In genomic region chrX:97310373-97310772, GRCh38 we compare ENCODE assay signal across 17 cellular contexts.
A peak's percentile ranks its signal among the peaks of the same experiment; 100 is the strongest.
DNase-seq lines count a peak whose midpoint lies in the region; ATAC-seq and TF ChIP-seq lines count a peak whose summit lies in the region.
"Had no signal": no experiment of that assay in that cellular context is flagged by ENCODE, and none has a peak within 500 bp of the region (broad histone marks: within the 10 kb centered on the region; RNA-seq: fewer than 3 reads in every experiment).

No MANE protein-coding gene starts in this region.

- peak; percentile 68 for DNase-seq in ELR (ENCODE audit: low read depth)
- DNase-seq in SJCRH30, result peak; percentile 10 to 28
- DNase-seq in foreskin keratinocyte, result peak; percentile 24 to 68
- DNase-seq in mesothelial cell of epicardium (ENCODE audit: low spot score in 2 of 2, unreplicated experiment in 2 of 2), result peak in 1 of 2 experiments; percentile 45
- no peak for DNase-seq in brain microvascular endothelial cell
- no peak for DNase-seq in NCI-H2196 (lab: John Stamatoyannopoulos, UW; ENCODE audit: unreplicated experiment)
- no peak for DNase-seq in SKM-1 (lab: John Stamatoyannopoulos, UW; ENCODE audit: unreplicated experiment)
- DNase-seq: activated CD4-positive, alpha-beta T cell treated with anti-CD3 and anti-CD28 coated beads for 36 hours; activated T-cell treated with anti-CD3 and anti-CD28 coated beads, Interleukin-2, amount 50 U/mL, for 24 hours; AML-193; cortex of kidney; DMS153; HCEC 1CT; NCI-H1436; NCI-H526; posterior cingulate gyrus had no signal

- H3K4me3 ChIP-seq in SJCRH30 (no peak overlapping the region), brain microvascular endothelial cell (ENCODE audit: low read depth, low read length) (no peak overlapping the region)

- H3K4me1 Mint-ChIP-seq in mesothelial cell of epicardium, result peaks cover 37% of the 10 kb centered on the region

- no peak overlapping the region for H3K27ac ChIP-seq in SJCRH30
- H3K27ac ChIP-seq in foreskin keratinocyte, result no peak overlapping the region
- H3K27ac ChIP-seq in brain microvascular endothelial cell, result no peak overlapping the region

- H3K9me3 ChIP-seq in SJCRH30 (replicated peaks), result no peaks in the 10 kb centered on the region

- in situ Hi-C loops in brain microvascular endothelial cell (cut with HindIII; ENCODE audit: low pct_ligation_motif_present, low sequenced_read_pairs), result no loop called here

- H3K9me3 Mint-ChIP-seq in mesothelial cell of epicardium, result no peaks in the 10 kb centered on the region
- H3K9me3 Mint-ChIP-seq: activated T-cell treated with anti-CD3 and anti-CD28 coated beads, Interleukin-2, amount 50 U/mL, for 24 hours had no signal

- peak overlapping the region; percentile 25 for H3K4me3 Mint-ChIP-seq in mesothelial cell of epicardium
- H3K4me3 Mint-ChIP-seq: activated CD4-positive, alpha-beta T cell treated with anti-CD3 and anti-CD28 coated beads for 36 hours; activated T-cell treated with anti-CD3 and anti-CD28 coated beads, Interleukin-2, amount 50 U/mL, for 24 hours had no signal

- peak; percentile 55 for ATAC-seq in foreskin keratinocyte
- ATAC-seq in GM19397 (IDR thresholded peaks at IDR 0.05; ENCODE audit: unreplicated experiment), result no peak
- ATAC-seq: activated CD4-positive, alpha-beta T cell treated with anti-CD3 and anti-CD28 coated beads for 36 hours had no signal

- H3K27me3 ChIP-seq in SJCRH30, result no peaks in the 10 kb centered on the region
- H3K27me3 ChIP-seq in foreskin keratinocyte, result no peaks in the 10 kb centered on the region
- H3K27me3 ChIP-seq in brain microvascular endothelial cell (replicated peaks), result no peaks in the 10 kb centered on the region

- H3K36me3 ChIP-seq in SJCRH30 (no peaks in the 10 kb centered on the region), brain microvascular endothelial cell (replicated peaks) (no peaks in the 10 kb centered on the region)

- no peaks in the 10 kb centered on the region for H3K36me3 Mint-ChIP-seq in mesothelial cell of epicardium

- peaks cover 3% of the 10 kb centered on the region; the same call in 1 of the 2 replicates for H3K4me1 ChIP-seq in SJCRH30
- peaks cover 3% of the 10 kb centered on the region for H3K4me1 ChIP-seq in foreskin keratinocyte

- TF ChIP-seq CTCF in foreskin keratinocyte (conservative IDR thresholded peaks at IDR 0.05), result no peak
- TF ChIP-seq CTCF in mesothelial cell of epicardium (IDR thresholded peaks at IDR 0.05; ENCODE audit: unreplicated experiment), result no peak
- no peak for TF ChIP-seq CTCF in brain microvascular endothelial cell (IDR thresholded peaks at IDR 0.05; ENCODE audit: low read depth, low read length, missing control alignments)

- peak overlapping the region; percentile 93 for H3K27ac Mint-ChIP-seq in mesothelial cell of epicardium
- H3K27ac Mint-ChIP-seq: activated CD4-positive, alpha-beta T cell treated with anti-CD3 and anti-CD28 coated beads for 36 hours; activated T-cell treated with anti-CD3 and anti-CD28 coated beads, Interleukin-2, amount 50 U/mL, for 24 hours had no signal

- no peaks in the 10 kb centered on the region for H3K27me3 Mint-ChIP-seq in mesothelial cell of epicardium (ENCODE audit: low read depth)
- H3K27me3 Mint-ChIP-seq: activated CD4-positive, alpha-beta T cell treated with anti-CD3 and anti-CD28 coated beads for 36 hours had no signal

Comparison
In these comparisons a context has a peak if more than half of its experiments do, and no peak if none do; other contexts are left out.
1. DNase-seq: peak in ELR (single experiment), SJCRH30 (2 of 2) and foreskin keratinocyte (2 of 2); none in brain microvascular endothelial cell (single experiment), NCI-H2196 (single experiment) and SKM-1 (single experiment).